ENCODE assay signal across 8 cellular contexts in genomic region chr9:111036946-111037743, GRCh38. TPM values are rescaled to one million over a fixed set of nuclear protein-coding genes. Genes with fewer than 3 reads are reported as not detected.
DNase-seq lines count a peak whose midpoint lies in the region; ATAC-seq, FAIRE-seq and TF ChIP-seq lines count a peak whose summit lies in the region.

No MANE protein-coding gene starts in this region.

- intact Hi-C loops in ovary (cut with DNase I) = loop anchor here in 2 of 4 donors (5.0 to 10.0 kb wide), 3 partner anchors 60 to 392 kb away; no protein-coding TSS in a partner anchor

- H3K27ac ChIP-seq in RWPE2 (ENCODE audit: poor library complexity, severe bottlenecking) (peak overlapping the region; percentile 95), foreskin keratinocyte (peak overlapping the region; percentile 39), ovary (peak overlapping the region; percentile 74 to 89)

- no peak for FAIRE-seq in HTR-8/SVneo (lab: Jason Lieb, UNC)

- H3K9me3 ChIP-seq in RWPE2 (ENCODE audit: severe bottlenecking) = no peaks in the 10 kb centered on the region
- H3K9me3 ChIP-seq in ovary = no peaks in the 10 kb centered on the region

- WGBS in ovary, 3 donors = 3 to 4% (median 4%) methylated on average over 23 of the region's 23 CpGs

- H3K4me1 ChIP-seq in RWPE2 (ENCODE audit: insufficient read depth, poor library complexity, severe bottlenecking) (peaks cover 40% of the 10 kb centered on the region), foreskin keratinocyte (peaks cover 20% of the 10 kb centered on the region), ovary (ENCODE audit: insufficient read depth) (peaks cover 8% of the 10 kb centered on the region)

- H3K27me3 ChIP-seq in RWPE2 (ENCODE audit: insufficient read depth, poor library complexity, severe bottlenecking) (no peaks in the 10 kb centered on the region), foreskin keratinocyte (no peaks in the 10 kb centered on the region), ovary (no peaks in the 10 kb centered on the region)

- no peak for TF ChIP-seq POLR2A in ovary (IDR thresholded peaks at IDR 0.05)

- no peak for TF ChIP-seq EP300 in ovary (IDR thresholded peaks at IDR 0.05)

- peak; percentile 45 for DNase-seq in GM12865 (ENCODE audit: low read depth)
- DNase-seq in RWPE2 (ENCODE audit: low spot score) = no peak
- peak in 1 of 2 donors; percentile 44 for DNase-seq in foreskin keratinocyte
- DNase-seq in ovary = peak in 1 of 5 donors; percentile 37
- no peak for DNase-seq in NCI-H1105 treated with DMSO at 0.1 percent for 48 hours (lab: John Stamatoyannopoulos, UW)
- DNase-seq in HTR-8/SVneo (ENCODE audit: insufficient read length, low spot score) = no peak
- no peak for DNase-seq in NCI-H2227 (lab: John Stamatoyannopoulos, UW; ENCODE audit: unreplicated experiment)
- no peak for DNase-seq in inferior parietal cortex (ENCODE audit: extremely low spot score)

- H3K36me3 ChIP-seq in RWPE2 (ENCODE audit: low read depth) (peaks cover 5% of the 10 kb centered on the region; the same call in 1 of the 2 replicates), ovary (no peaks in the 10 kb centered on the region)

- TF ChIP-seq CTCF in GM12865 (IDR thresholded peaks at IDR 0.05; ENCODE audit: insufficient read depth, low read depth, low read length, missing control alignments) (no peak), RWPE2 (IDR thresholded peaks at IDR 0.05; ENCODE audit: poor library complexity, severe bottlenecking) (no peak), foreskin keratinocyte (conservative IDR thresholded peaks at IDR 0.05) (no peak), ovary (IDR thresholded peaks at IDR 0.05) (no peak)

- peak; percentile 1; the same call in 1 of the 3 replicates for ATAC-seq in RWPE2 (ENCODE audit: low read depth)
- ATAC-seq in foreskin keratinocyte = peak; percentile 21

- peak overlapping the region; percentile 83 for H3K4me3 ChIP-seq in GM12865 (ENCODE audit: low read depth, low read length)
- H3K4me3 ChIP-seq in RWPE2 (ENCODE audit: severe bottlenecking) = peak overlapping the region; percentile 98
- peak overlapping the region; percentile 57 for H3K4me3 ChIP-seq in ovary

RNA-seq across cellular contexts. Expression of gene LPAR1, which starts 1.1 kb away (rescaled TPM):
- 27.0 and 30.9 TPM in 2 replicates for total RNA-seq in foreskin keratinocyte
- polyA plus RNA-seq in foreskin keratinocyte = 9.8 and 13.5 TPM in 2 replicates
- total RNA-seq in ovary = 10 to 100 TPM; 14.7 to 29.2 (median 18.4) TPM
- polyA plus RNA-seq in ovary = 10 to 100 TPM; 11.1 to 22.3 TPM

Comparison
In these comparisons a context has a peak if more than half of its experiments do, and no peak if none do; other contexts are left out.
1. H3K27ac ChIP-seq: peak in every context shown above with its lines; median percentile 95 in RWPE2; 82 in ovary; 39 in foreskin keratinocyte.